In genomic region chrX:48684134-48684533, GRCh38 we compare ENCODE assay signal across 11 cellular contexts. TPM values are rescaled to one million over a fixed set of nuclear protein-coding genes. Genes with fewer than 3 reads are reported as not detected.
A peak's percentile ranks its signal among the peaks of the same experiment; 100 is the strongest.
DNase-seq lines count a peak whose midpoint lies in the region; ATAC-seq and TF ChIP-seq lines count a peak whose summit lies in the region.
"Had no signal": no experiment of that assay in that cellular context is flagged by ENCODE, and none has a peak within 500 bp of the region (broad histone marks: within the 10 kb centered on the region; RNA-seq: fewer than 3 reads in every experiment).

No MANE protein-coding gene starts in this region.

- peak overlapping the region; percentile 97 for H3K4me3 Mint-ChIP-seq in activated naive CD4-positive, alpha-beta T cell treated with anti-CD3 and anti-CD28 coated beads, Interleukin-2, amount 10 ng/mL, durations not matched to agents 7 days and 5 days
- peak overlapping the region; percentile 90 to 93 (median 92) for H3K4me3 Mint-ChIP-seq in T-cell
- peak overlapping the region; percentile 85 to 95 (median 92) for H3K4me3 Mint-ChIP-seq in immature natural killer cell
- H3K4me3 Mint-ChIP-seq: H9 had no signal

- H3K27ac Mint-ChIP-seq in activated naive CD4-positive, alpha-beta T cell treated with anti-CD3 and anti-CD28 coated beads, Interleukin-2, amount 10 ng/mL, durations not matched to agents 7 days and 5 days, result peak overlapping the region; percentile 93
- H3K27ac Mint-ChIP-seq in T-cell (peak overlapping the region; percentile 93 to 94), immature natural killer cell (peak overlapping the region; percentile 82 to 96 (median 90))
- H3K27ac Mint-ChIP-seq: H9 had no signal

- intact Hi-C loops in tibial artery (cut with DNase I; ENCODE audit: low total_unique reads), result no loop called here

- peaks cover 71% of the 10 kb centered on the region for H3K4me1 Mint-ChIP-seq in activated naive CD4-positive, alpha-beta T cell treated with anti-CD3 and anti-CD28 coated beads, Interleukin-2, amount 10 ng/mL, durations not matched to agents 7 days and 5 days
- H3K4me1 Mint-ChIP-seq in T-cell (peaks cover 52 to 68% (median 55%) of the 10 kb centered on the region in 3 donors), immature natural killer cell (peaks cover 41 to 45% of the 10 kb centered on the region in 2 donors)

- TF ChIP-seq CTCF in tibial artery (IDR thresholded peaks at IDR 0.05), result no peak

- CTCF ChIA-PET in activated naive CD4-positive, alpha-beta T cell treated with anti-CD3 and anti-CD28 coated beads, Interleukin-2, amount 10 ng/mL, durations not matched to agents 7 days and 5 days (lab: Charles Lee), result no interaction called here
- CTCF ChIA-PET in T-cell (lab: Charles Lee), result no interaction called here

- H3K27me3 Mint-ChIP-seq in activated naive CD4-positive, alpha-beta T cell treated with anti-CD3 and anti-CD28 coated beads, Interleukin-2, amount 10 ng/mL, durations not matched to agents 7 days and 5 days, result no peaks in the 10 kb centered on the region
- H3K27me3 Mint-ChIP-seq in T-cell, result no peaks in the 10 kb centered on the region
- H3K27me3 Mint-ChIP-seq in immature natural killer cell (ENCODE audit: low read depth in 3 of 3), result peaks cover 0 to 8% (median 2%) of the 10 kb centered on the region in 3 donors

- H3K36me3 Mint-ChIP-seq in activated naive CD4-positive, alpha-beta T cell treated with anti-CD3 and anti-CD28 coated beads, Interleukin-2, amount 10 ng/mL, durations not matched to agents 7 days and 5 days, result peaks cover 54% of the 10 kb centered on the region
- H3K36me3 Mint-ChIP-seq in T-cell, result peaks cover 24% of the 10 kb centered on the region
- peaks cover 5% of the 10 kb centered on the region in 3 donors for H3K36me3 Mint-ChIP-seq in immature natural killer cell

- H3K4me3 ChIP-seq in tibial artery, result peak overlapping the region; percentile 21 to 25

- H3K36me3 ChIP-seq in tibial artery, result no peaks in the 10 kb centered on the region

- no peak overlapping the region for H3K27ac ChIP-seq in tibial artery

- H3K27me3 ChIP-seq in tibial artery, result peaks cover 0 to 10% of the 10 kb centered on the region in 2 donors

- no peaks in the 10 kb centered on the region for H3K4me1 ChIP-seq in tibial artery

- DNase-seq in activated naive CD4-positive, alpha-beta T cell treated with anti-CD3 and anti-CD28 coated beads, Interleukin-2, amount 10 ng/mL, durations not matched to agents 7 days and 5 days, result no peak
- DNase-seq in activated naive CD4-positive, alpha-beta T cell treated with Interleukin-2 at 50 U/mL for 16 hours, result no peak
- DNase-seq in T-cell (no peak), immature natural killer cell (no peak), tibial artery (no peak), COR-L47 (lab: John Stamatoyannopoulos, UW) (no peak), OCI-M1 (lab: John Stamatoyannopoulos, UW) (no peak)
- no peak for DNase-seq in stimulated activated CD4-positive, alpha-beta T cell treated with anti-CD3 and anti-CD28 coated beads, Interleukin-4, amount 100 ng/mL, for 1 hour
- DNase-seq: H9, NCI-H1930 had no signal

- H3K9me3 ChIP-seq in tibial artery, result no peaks in the 10 kb centered on the region

- peak in 2 of 4 experiments; percentile 6 to 9 for ATAC-seq in T-cell (replicated peaks in 1 of 4)

- H3K9me3 Mint-ChIP-seq in activated naive CD4-positive, alpha-beta T cell treated with anti-CD3 and anti-CD28 coated beads, Interleukin-2, amount 10 ng/mL, durations not matched to agents 7 days and 5 days, result no peaks in the 10 kb centered on the region
- H3K9me3 Mint-ChIP-seq in T-cell (no peaks in the 10 kb centered on the region), immature natural killer cell (no peaks in the 10 kb centered on the region)

- POLR2A ChIA-PET in T-cell (lab: Charles Lee), result interaction anchor here in 1 of 2 donors (0.6 kb wide), 2 partner anchors 11 to 12 kb away, joined by 4 to 13 read pairs; no protein-coding TSS in a partner anchor

RNA-seq across cellular contexts. Expression of gene WAS, which starts 0.5 kb away (rescaled TPM):
- total RNA-seq in T-cell, result 100 to 1,000 TPM in 3 of 5 donors, 10 to 100 TPM in 2; 92.0 to 118 (median 103) TPM
- 10 to 100 TPM; 15.2 to 43.0 (median 18.3) TPM for polyA plus RNA-seq in immature natural killer cell
- total RNA-seq: bronchial epithelial cell had no signal

RNA-seq across cellular contexts. Expression of gene SUV39H1, which starts 12.4 kb away (rescaled TPM):
- total RNA-seq in T-cell, result 10 to 100 TPM in 3 of 5 donors, 1 to 10 TPM in 2; 7.6 to 12.0 (median 10.6) TPM
- polyA plus RNA-seq in immature natural killer cell, result 10 to 100 TPM; 13.0 to 18.5 (median 16.4) TPM
